Comparison of ENCODE assay signal across 8 cellular contexts in the genomic region with DNA sequence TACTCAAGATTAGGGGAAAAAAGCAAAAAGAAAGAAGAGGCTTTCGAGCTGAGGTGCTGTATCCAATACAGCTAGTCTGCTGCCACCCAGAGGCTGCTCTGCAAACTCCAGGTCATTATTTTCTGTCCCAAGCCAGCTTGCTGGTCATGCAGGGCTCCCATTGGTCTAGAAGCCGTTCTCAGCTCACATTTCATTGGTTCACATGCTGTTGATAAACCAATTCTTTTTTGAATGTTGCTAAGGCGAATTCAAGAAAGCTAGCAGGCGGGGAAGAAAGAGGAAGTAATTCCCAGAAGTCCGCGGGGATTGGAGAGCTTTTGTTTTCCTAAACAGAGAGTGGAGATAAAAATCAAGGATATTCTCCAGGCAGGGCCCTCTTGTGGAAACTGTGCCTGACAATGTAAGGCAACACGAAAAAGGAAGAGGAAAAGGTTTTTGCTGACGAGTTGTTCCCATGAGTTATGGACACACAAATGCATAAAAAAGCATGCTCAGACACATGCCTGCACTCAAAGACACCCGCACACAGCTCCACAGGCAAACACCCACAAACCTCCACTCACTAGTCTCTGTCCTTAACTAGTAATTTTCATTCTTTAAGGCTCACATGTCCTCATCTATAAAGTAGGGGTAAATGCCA. TPM values are rescaled to one million over a fixed set of nuclear protein-coding genes. Genes with fewer than 3 reads are reported as not detected.
DNase-seq lines count a peak whose midpoint lies in the region; ATAC-seq and TF ChIP-seq lines count a peak whose summit lies in the region.

No MANE protein-coding gene starts in this region.

- ATAC-seq in HG02678 (IDR thresholded peaks at IDR 0.05; ENCODE audit: unreplicated experiment) = peak; percentile 99
- ATAC-seq in heart left ventricle = peak; percentile 34 to 73 (median 60)
- ATAC-seq in upper lobe of right lung = peak; percentile 99

- H3K4me1 ChIP-seq in adrenal gland (replicated peaks in 1 of 2) (peaks cover 54 to 55% of the 10 kb centered on the region in 2 donors), heart left ventricle (peaks cover 16 to 79% (median 62%) of the 10 kb centered on the region in 12 donors), upper lobe of right lung (peaks cover 39% of the 10 kb centered on the region)

- H3K27me3 ChIP-seq in SU-DHL-6 (ENCODE audit: low read length) (no peaks in the 10 kb centered on the region), adrenal gland (no peaks in the 10 kb centered on the region), heart left ventricle (no peaks in the 10 kb centered on the region), upper lobe of right lung (no peaks in the 10 kb centered on the region)

- peak in 1 of 2 donors; percentile 79 for TF ChIP-seq POLR2A in adrenal gland (IDR thresholded peaks at IDR 0.05)
- TF ChIP-seq POLR2A in heart left ventricle (IDR thresholded peaks at IDR 0.05) = peak in 1 of 2 donors; percentile 48

- peak overlapping the region; percentile 65 for H3K4me2 ChIP-seq in SU-DHL-6 (ENCODE audit: low read depth, low read length, poor library complexity, severe bottlenecking)

- no peaks in the 10 kb centered on the region for H3F3A ChIP-seq in SU-DHL-6 (ENCODE audit: insufficient read depth)

- H3K4me3 ChIP-seq in GM12864 (ENCODE audit: low read depth, low read length) (peak overlapping the region; percentile 42), SU-DHL-6 (ENCODE audit: insufficient read depth, low read length, poor library complexity, severe bottlenecking) (peak overlapping the region; percentile 18), adrenal gland (peak overlapping the region in 1 of 4 donors; percentile 34), heart left ventricle (peak overlapping the region in 9 of 12 donors; percentile 10 to 47 (median 32)), upper lobe of right lung (peak overlapping the region; percentile 32)

- 0 to 1% (median 0%) methylated on average over 9 of the region's 9 CpGs for WGBS in adrenal gland, 4 donors
- 1 to 2% (median 2%) methylated on average over 9 of the region's 9 CpGs for WGBS in heart left ventricle, 4 donors

- H3K9ac ChIP-seq in SU-DHL-6 (ENCODE audit: low read length) = peak overlapping the region; percentile 34

- H3K9me2 ChIP-seq in SU-DHL-6 (replicated peaks; ENCODE audit: insufficient read depth, low read length) = no peaks in the 10 kb centered on the region

- no peaks in the 10 kb centered on the region for H3K36me3 ChIP-seq in SU-DHL-6 (ENCODE audit: low read length)
- peaks cover 0 to 7% of the 10 kb centered on the region in 2 donors for H3K36me3 ChIP-seq in adrenal gland (replicated peaks in 1 of 2)
- peaks cover 0 to 23% (median 6%) of the 10 kb centered on the region in 9 donors for H3K36me3 ChIP-seq in heart left ventricle
- H3K36me3 ChIP-seq in upper lobe of right lung = no peaks in the 10 kb centered on the region

- no peaks in the 10 kb centered on the region for H3K79me2 ChIP-seq in SU-DHL-6 (ENCODE audit: insufficient read depth, low read length)

- intact Hi-C loops in adrenal gland (cut with DNase I) = loop anchor here (5.0 kb wide), 2 partner anchors 140 to 175 kb away; no protein-coding TSS in a partner anchor
- intact Hi-C loops in heart left ventricle (cut with DNase I) = loop anchor here (1.0 to 10.0 kb wide), 16 partner anchors 35 to 523 kb away; a partner anchor contains a TSS
- intact Hi-C loops in posterior vena cava (cut with DNase I) = loop anchor here in 1 of 2 donors (2.0 to 5.0 kb wide), 2 partner anchors 139 to 175 kb away; no protein-coding TSS in a partner anchor
- intact Hi-C loops in upper lobe of right lung (cut with DNase I) = no loop called here

- H3K27ac ChIP-seq in SU-DHL-6 (ENCODE audit: low read depth, low read length) (no peak overlapping the region), adrenal gland (peak overlapping the region; percentile 74 to 93 (median 80)), heart left ventricle (peak overlapping the region; percentile 65 to 92 (median 86)), upper lobe of right lung (peak overlapping the region; percentile 80)

- H3K9me3 ChIP-seq in SU-DHL-6 (ENCODE audit: insufficient read depth, low read length) (no peaks in the 10 kb centered on the region), adrenal gland (replicated peaks in 1 of 3) (no peaks in the 10 kb centered on the region), heart left ventricle (no peaks in the 10 kb centered on the region), upper lobe of right lung (no peaks in the 10 kb centered on the region)

- H4K20me1 ChIP-seq in SU-DHL-6 (ENCODE audit: low read depth, low read length) = no peaks in the 10 kb centered on the region

- peak overlapping the region; percentile 99 for H2AFZ ChIP-seq in SU-DHL-6 (ENCODE audit: low read depth, low read length, severe bottlenecking)

- DNase-seq in GM12864 (ENCODE audit: low read depth) (peak; percentile 90), NCI-H1105 (lab: John Stamatoyannopoulos, UW) (peak; percentile 96), adrenal gland (peak; percentile 95 to 99 (median 97)), heart left ventricle (peak; percentile 88 to 94 (median 93)), posterior vena cava (ENCODE audit: low spot score) (peak; percentile 95), upper lobe of right lung (peak; percentile 89)

- peak; percentile 86 for TF ChIP-seq CTCF in GM12864 (IDR thresholded peaks at IDR 0.05; ENCODE audit: low read depth, low read length, missing control alignments)
- TF ChIP-seq CTCF in SU-DHL-6 (IDR thresholded peaks at IDR 0.05; ENCODE audit: insufficient read depth, low read length, poor library complexity, severe bottlenecking) = peak; percentile 86
- peak; percentile 80 to 96 (median 92) for TF ChIP-seq CTCF in adrenal gland (IDR thresholded peaks at IDR 0.05)
- TF ChIP-seq CTCF in heart left ventricle (IDR thresholded peaks at IDR 0.05) = peak; percentile 84 to 95 (median 88)
- peak; percentile 86 for TF ChIP-seq CTCF in upper lobe of right lung (IDR thresholded peaks at IDR 0.05)

RNA-seq across cellular contexts. Expression of a gene that starts 33.4 kb away (rescaled TPM):
- 100 to 1,000 TPM; 295 to 625 (median 369) TPM for total RNA-seq in adrenal gland
- 100 to 1,000 TPM in 1 of 3 donors, 10 to 100 TPM in 2; 45.6 to 176 (median 64.2) TPM for polyA plus RNA-seq in adrenal gland
- 100 to 1,000 TPM; 138 to 667 (median 220) TPM for total RNA-seq in heart left ventricle
- 100 to 1,000 TPM in 1 of 2 donors, 10 to 100 TPM in 1; 43.8 to 146 TPM for polyA plus RNA-seq in heart left ventricle
- 1,000 to 10,000 TPM in 1 of 2 donors, 100 to 1,000 TPM in 1; 548 to 1,310 TPM for total RNA-seq in posterior vena cava
- 221 TPM for total RNA-seq in upper lobe of right lung
